7 cellular contexts compared by ENCODE assay signal in the genomic region with DNA sequence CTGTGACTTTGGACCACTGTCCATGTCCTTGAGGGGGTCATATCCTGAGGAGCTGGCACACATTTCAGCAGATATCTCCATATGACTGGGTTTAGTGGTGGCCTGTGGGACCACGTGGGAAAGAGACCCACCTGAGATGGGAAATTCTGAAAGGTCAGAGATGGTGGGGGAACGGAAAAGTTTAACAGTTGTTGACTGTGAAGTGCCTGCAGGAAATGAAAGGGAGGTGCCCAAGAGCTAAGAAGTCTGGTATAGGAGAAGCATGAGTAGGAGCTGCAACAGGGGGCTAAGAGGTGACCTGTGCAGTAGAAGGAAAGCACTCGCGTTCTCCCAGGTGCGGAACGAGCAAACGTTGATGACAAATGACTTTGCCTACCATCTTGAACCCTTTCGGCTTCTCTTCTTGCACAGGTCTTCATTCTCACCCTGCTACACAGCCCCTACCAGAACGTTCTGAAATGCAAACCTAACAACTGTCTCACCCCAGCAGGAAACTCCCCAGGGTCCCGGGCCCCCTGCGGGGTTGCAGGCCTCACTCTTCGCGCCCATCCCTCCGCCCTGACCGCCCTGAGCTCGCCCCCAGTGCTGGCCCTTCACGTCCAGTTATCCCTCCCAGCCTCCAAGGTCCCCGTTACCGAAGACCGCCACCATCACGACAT. TPM values are rescaled to one million over a fixed set of nuclear protein-coding genes. Genes with fewer than 3 reads are reported as not detected.
DNase-seq lines count a peak whose midpoint lies in the region; ATAC-seq and TF ChIP-seq lines count a peak whose summit lies in the region.

No MANE protein-coding gene starts in this region.

- H3K4me1 ChIP-seq in iPS-20b (ENCODE audit: insufficient read depth, low read length): no peaks in the 10 kb centered on the region

- H3K27ac Mint-ChIP-seq in HFFc6: no peak overlapping the region
- H3K27ac Mint-ChIP-seq in activated T-helper 2 cell treated with anti-CD3 and anti-CD28 coated beads, Interferon-gamma antibody, Interleukin-2, Interleukin-4, amounts not matched to agents 10 μg/mL and 5 μg/mL and 100 μg/mL, durations not matched to agents 14 hours and 24 hours and 36 hours: peak overlapping the region; percentile 97
- H3K27ac Mint-ChIP-seq in stimulated activated naive CD8-positive, alpha-beta T cell treated with anti-CD3 and anti-CD28 coated beads, Interleukin-15, Interleukin-2, amounts not matched to agents 100 ng/mL and 50 ng/mL, for 24 hours: peak overlapping the region; percentile 98

- H3K4me1 Mint-ChIP-seq in HFFc6 (ENCODE audit: low read depth): 0 out of 2 replicates have a peak, but pooled peaks cover under 1% of the 10 kb centered on the region
- peaks cover 21% of the 10 kb centered on the region for H3K4me1 Mint-ChIP-seq in activated T-helper 2 cell treated with anti-CD3 and anti-CD28 coated beads, Interferon-gamma antibody, Interleukin-2, Interleukin-4, amounts not matched to agents 10 μg/mL and 5 μg/mL and 100 μg/mL, durations not matched to agents 14 hours and 24 hours and 36 hours (ENCODE audit: low read depth)
- H3K4me1 Mint-ChIP-seq in stimulated activated naive CD8-positive, alpha-beta T cell treated with anti-CD3 and anti-CD28 coated beads, Interleukin-15, Interleukin-2, amounts not matched to agents 100 ng/mL and 50 ng/mL, for 24 hours (ENCODE audit: low read depth): peaks cover 36% of the 10 kb centered on the region

- no peaks in the 10 kb centered on the region for H3K27me3 ChIP-seq in iPS-20b (ENCODE audit: insufficient read depth, low read length)

- no peaks in the 10 kb centered on the region for H3K36me3 ChIP-seq in iPS-20b (ENCODE audit: insufficient read depth, low read depth, low read length)

- H3K27ac ChIP-seq in iPS-20b (ENCODE audit: low read length): no peak overlapping the region

- H3K27me3 Mint-ChIP-seq in HFFc6 (ENCODE audit: insufficient read depth): peaks cover 9% of the 10 kb centered on the region; the same call in 1 of the 2 replicates
- no peaks in the 10 kb centered on the region for H3K27me3 Mint-ChIP-seq in activated T-helper 2 cell treated with anti-CD3 and anti-CD28 coated beads, Interferon-gamma antibody, Interleukin-2, Interleukin-4, amounts not matched to agents 10 μg/mL and 5 μg/mL and 100 μg/mL, durations not matched to agents 14 hours and 24 hours and 36 hours (ENCODE audit: low read depth)
- H3K27me3 Mint-ChIP-seq in stimulated activated naive CD8-positive, alpha-beta T cell treated with anti-CD3 and anti-CD28 coated beads, Interleukin-15, Interleukin-2, amounts not matched to agents 100 ng/mL and 50 ng/mL, for 24 hours: no peaks in the 10 kb centered on the region

- peak overlapping the region; percentile 68 for H3K4me3 Mint-ChIP-seq in HFFc6
- H3K4me3 Mint-ChIP-seq in activated T-helper 2 cell treated with anti-CD3 and anti-CD28 coated beads, Interferon-gamma antibody, Interleukin-2, Interleukin-4, amounts not matched to agents 10 μg/mL and 5 μg/mL and 100 μg/mL, durations not matched to agents 14 hours and 24 hours and 36 hours (ENCODE audit: low read depth): peak overlapping the region; percentile 97
- H3K4me3 Mint-ChIP-seq in stimulated activated naive CD8-positive, alpha-beta T cell treated with anti-CD3 and anti-CD28 coated beads, Interleukin-15, Interleukin-2, amounts not matched to agents 100 ng/mL and 50 ng/mL, for 24 hours: peak overlapping the region; percentile 95

- H3K9me3 ChIP-seq in iPS-20b (ENCODE audit: insufficient read depth, low read depth, low read length): no peaks in the 10 kb centered on the region

- intact Hi-C loops in activated T-helper 2 cell treated with anti-CD3 and anti-CD28 coated beads, Interferon-gamma antibody, Interleukin-2, Interleukin-4, amounts not matched to agents 10 μg/mL and 5 μg/mL and 100 μg/mL, durations not matched to agents 14 hours and 24 hours and 36 hours (cut with micrococcal nuclease): loop anchor here (1.0 to 5.0 kb wide), 4 partner anchors 36 to 578 kb away; no protein-coding TSS in a partner anchor

- no peak for ATAC-seq in GM19035 (IDR thresholded peaks at IDR 0.05; ENCODE audit: unreplicated experiment)

- H3K9me3 Mint-ChIP-seq in HFFc6: no peaks in the 10 kb centered on the region
- H3K9me3 Mint-ChIP-seq in activated T-helper 2 cell treated with anti-CD3 and anti-CD28 coated beads, Interferon-gamma antibody, Interleukin-2, Interleukin-4, amounts not matched to agents 10 μg/mL and 5 μg/mL and 100 μg/mL, durations not matched to agents 14 hours and 24 hours and 36 hours: no peaks in the 10 kb centered on the region
- H3K9me3 Mint-ChIP-seq in stimulated activated naive CD8-positive, alpha-beta T cell treated with anti-CD3 and anti-CD28 coated beads, Interleukin-15, Interleukin-2, amounts not matched to agents 100 ng/mL and 50 ng/mL, for 24 hours: no peaks in the 10 kb centered on the region

- no peaks in the 10 kb centered on the region for H3K36me3 Mint-ChIP-seq in HFFc6 (ENCODE audit: low read depth)
- peaks cover 13% of the 10 kb centered on the region for H3K36me3 Mint-ChIP-seq in activated T-helper 2 cell treated with anti-CD3 and anti-CD28 coated beads, Interferon-gamma antibody, Interleukin-2, Interleukin-4, amounts not matched to agents 10 μg/mL and 5 μg/mL and 100 μg/mL, durations not matched to agents 14 hours and 24 hours and 36 hours (ENCODE audit: low read depth)
- H3K36me3 Mint-ChIP-seq in stimulated activated naive CD8-positive, alpha-beta T cell treated with anti-CD3 and anti-CD28 coated beads, Interleukin-15, Interleukin-2, amounts not matched to agents 100 ng/mL and 50 ng/mL, for 24 hours (ENCODE audit: low read depth): peaks cover 11% of the 10 kb centered on the region

- TF ChIP-seq CTCF in HFFc6 (IDR thresholded peaks at IDR 0.05): no peak

- peak overlapping the region; percentile 61; the same call in 1 of the 2 replicates for H3K9ac ChIP-seq in iPS-20b (ENCODE audit: low read depth, low read length)

- H3K4me3 ChIP-seq in iPS-20b (ENCODE audit: low read length): peak overlapping the region; percentile 70; the same call in 1 of the 2 replicates

- no peak for DNase-seq in HFFc6
- no peak for DNase-seq in activated T-helper 2 cell treated with anti-CD3 and anti-CD28 coated beads, Interferon-gamma antibody, Interleukin-2, Interleukin-4, amounts not matched to agents 10 μg/mL and 5 μg/mL and 100 μg/mL, durations not matched to agents 14 hours and 24 hours and 36 hours (ENCODE audit: low spot score)
- no peak for DNase-seq in hippocampal formation (lab: John Stamatoyannopoulos, UW)
- no peak for DNase-seq in putamen (ENCODE audit: low spot score)

RNA-seq across cellular contexts. Expression of a gene that starts 9.8 kb away (rescaled TPM):
- not detected for total RNA-seq in HFFc6 (2021; fragmentation: NEBNext Ultra II Directional; extraction: Animal tissue kit (Norgen Biotek cat#: 25700))
- not detected in 2 replicates for total RNA-seq in activated T-helper 2 cell treated with anti-CD3 and anti-CD28 coated beads, Interferon-gamma antibody, Interleukin-2, Interleukin-4, amounts not matched to agents 10 μg/mL and 5 μg/mL and 100 μg/mL, durations not matched to agents 14 hours and 24 hours and 36 hours

RNA-seq across cellular contexts. Expression of a gene that starts 47.3 kb away (rescaled TPM):
- total RNA-seq in HFFc6 (2021; fragmentation: NEBNext Ultra II Directional; extraction: Animal tissue kit (Norgen Biotek cat#: 25700)): 100 to 1,000 TPM; 133 to 164 (median 159) TPM
- total RNA-seq in activated T-helper 2 cell treated with anti-CD3 and anti-CD28 coated beads, Interferon-gamma antibody, Interleukin-2, Interleukin-4, amounts not matched to agents 10 μg/mL and 5 μg/mL and 100 μg/mL, durations not matched to agents 14 hours and 24 hours and 36 hours: 503 and 520 TPM in 2 replicates
